ENCODE assay signal across 1 cellular context in genomic region chr19:50025794-50026549, GRCh38.
A peak's percentile ranks its signal among the peaks of the same experiment; 100 is the strongest.
TF ChIP-seq lines count a peak whose summit lies in the region.

Gene ZNF473 (plus strand): TSS chr19:50026005. CDS start chr19:50031083, 5,078 bp downstream.

TF ChIP-seq in HepG2, 621 proteins besides CTCF, POLR2A, EP300 and RAD21 (continued from another document and continues in another):
- TF ChIP-seq ZNF280D (CRISPR knock-in tag; IDR thresholded peaks at IDR 0.05) (peak; percentile 85; the same call in 1 of the 2 replicates), ZNF383 (CRISPR knock-in tag; IDR thresholded peaks at IDR 0.05; ENCODE audit: borderline replicate concordance) (no peak), ZBTB7A (CRISPR knock-in tag; IDR thresholded peaks at IDR 0.05) (peak; percentile 55; the same call in 1 of the 2 replicates), ZBTB10 (CRISPR knock-in tag; IDR thresholded peaks at IDR 0.05; ENCODE audit: borderline replicate concordance) (peak; percentile 90), RFX1 (IDR thresholded peaks at IDR 0.05) (no peak; the same call in 1 of the 2 replicates), ZNF34 (CRISPR knock-in tag; IDR thresholded peaks at IDR 0.05; ENCODE audit: borderline replicate concordance) (no peak), ZNF33B (CRISPR knock-in tag; IDR thresholded peaks at IDR 0.05) (peak; percentile 97), E2F1 (CRISPR knock-in tag; IDR thresholded peaks at IDR 0.05) (peak; percentile 88), TBP (CRISPR knock-in tag; IDR thresholded peaks at IDR 0.05) (peak; percentile 43; the same call in 1 of the 2 replicates), NR2F1 (CRISPR knock-in tag; IDR thresholded peaks at IDR 0.05) (no peak), HNF1A (IDR thresholded peaks at IDR 0.05; ENCODE audit: low read depth) (no peak), HNF1A (CRISPR knock-in tag; IDR thresholded peaks at IDR 0.05; ENCODE audit: borderline replicate concordance) (peak; percentile 76), ZNF12 (CRISPR knock-in tag; IDR thresholded peaks at IDR 0.05) (peak; percentile 86), TERF1 (CRISPR knock-in tag; IDR thresholded peaks at IDR 0.05) (0 out of 2 replicates have a peak, but pooled peaks have one; percentile 79), KDM3A (CRISPR knock-in tag; IDR thresholded peaks at IDR 0.05; ENCODE audit: low read depth) (peak; percentile 84), ZBTB7B (CRISPR knock-in tag; IDR thresholded peaks at IDR 0.05) (peak; percentile 66), TCF12 (IDR thresholded peaks at IDR 0.05) (no peak), TCF12 (CRISPR knock-in tag; IDR thresholded peaks at IDR 0.05) (no peak), MIXL1 (CRISPR knock-in tag; IDR thresholded peaks at IDR 0.05) (peak; percentile 87), ZSCAN12 (CRISPR knock-in tag; IDR thresholded peaks at IDR 0.05) (no peak), ZNF224 (CRISPR knock-in tag; IDR thresholded peaks at IDR 0.05) (0 out of 2 replicates have a peak, but pooled peaks have one; percentile 77), JDP2 (CRISPR knock-in tag; IDR thresholded peaks at IDR 0.05; ENCODE audit: borderline replicate concordance) (no peak; the same call in 1 of the 2 replicates), ZNF766 (CRISPR knock-in tag; IDR thresholded peaks at IDR 0.05; ENCODE audit: borderline replicate concordance) (peak; percentile 96), NONO (IDR thresholded peaks at IDR 0.05) (no peak), NONO (CRISPR knock-in tag; conservative IDR thresholded peaks at IDR 0.05) (peak; percentile 56; the same call in 1 of the 2 replicates), MTA3 (CRISPR knock-in tag; IDR thresholded peaks at IDR 0.05) (no peak), HMGXB4 (CRISPR knock-in tag; IDR thresholded peaks at IDR 0.05; ENCODE audit: borderline replicate concordance in 1 of 2, low read depth in 1 of 2) (peak; percentile 66 to 81; a peak in 3 of 4 replicates), ZNF263 (CRISPR knock-in tag; IDR thresholded peaks at IDR 0.05) (peak; percentile 79), SRSF9 (IDR thresholded peaks at IDR 0.05; ENCODE audit: borderline replicate concordance, insufficient read depth, low read depth, low read length, poor library complexity, severe bottlenecking) (no peak), GPBP1L1 (CRISPR knock-in tag; IDR thresholded peaks at IDR 0.05) (no peak), ZNF232 (CRISPR knock-in tag; IDR thresholded peaks at IDR 0.05; ENCODE audit: borderline replicate concordance) (peak; percentile 99), HES4 (CRISPR knock-in tag; IDR thresholded peaks at IDR 0.05; ENCODE audit: borderline replicate concordance) (peak; percentile 92), TP53 (CRISPR knock-in tag; conservative IDR thresholded peaks at IDR 0.05) (peak; percentile 89; the same call in 1 of the 2 replicates), POLR2AphosphoS2 (IDR thresholded peaks at IDR 0.05; ENCODE audit: low read depth, low read length) (no peak), REST (IDR thresholded peaks at IDR 0.05; ENCODE audit: borderline replicate concordance in 1 of 2, low read depth in 1 of 2, low read length in 2 of 2) (no peak; a peak in 1 of 4 replicates), ZNF468 (CRISPR knock-in tag; IDR thresholded peaks at IDR 0.05) (peak; percentile 59; the same call in 1 of the 2 replicates), ZBTB44 (CRISPR knock-in tag; IDR thresholded peaks at IDR 0.05) (peak; percentile 90), ZNF674 (CRISPR knock-in tag; IDR thresholded peaks at IDR 0.05; ENCODE audit: low read depth) (peak; percentile 94; the same call in 1 of the 2 replicates)
